23 cellular contexts compared by ENCODE assay signal in the genomic region with DNA sequence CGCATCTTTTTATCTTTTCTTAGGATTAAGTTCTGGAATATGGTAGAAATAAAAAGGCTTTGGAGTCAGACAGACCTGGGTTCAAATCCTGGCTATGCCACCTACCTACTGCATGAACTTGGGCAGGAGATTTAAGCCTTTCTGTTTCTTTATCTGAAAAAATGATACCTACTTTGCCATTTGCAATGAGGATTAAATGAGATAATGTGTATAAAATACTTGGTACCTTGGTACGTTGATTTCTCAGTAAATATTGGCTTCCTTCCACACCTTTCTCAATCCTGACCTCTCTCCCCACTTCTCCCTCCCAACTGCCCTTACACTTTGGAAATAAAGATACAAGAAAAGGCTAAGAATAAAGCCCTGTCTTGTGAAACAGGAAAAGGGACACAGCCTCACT.
"Had no signal": no experiment of that assay in that cellular context is flagged by ENCODE, and none has a peak within 500 bp of the region (broad histone marks: within the 10 kb centered on the region; RNA-seq: fewer than 3 reads in every experiment).

No MANE protein-coding gene starts in this region.

- ATAC-seq: gastroesophageal sphincter; left cardiac atrium; lower lobe of right lung; natural killer cell; right cardiac atrium; stimulated activated effector memory CD8-positive, alpha-beta T cell treated with anti-CD3 and anti-CD28 coated beads, Interleukin-12 subunit alpha, Interleukin-12 subunit beta, amount 100 ng/mL, for 72 hours; stimulated activated naive CD8-positive, alpha-beta T cell treated with anti-CD3 and anti-CD28 coated beads, Interleukin-15, Interleukin-2, amounts not matched to agents 100 U/mL and 50 U/mL, for 24 hours had no signal

- H3K27me3 ChIP-seq: esophagus squamous epithelium, gastroesophageal sphincter, pancreas, suprapubic skin, thyroid gland had no signal

- H3K4me1 ChIP-seq: gastroesophageal sphincter, left ventricle myocardium inferior, lower lobe of right lung, pancreas, suprapubic skin, thyroid gland had no signal

- H3K9me3 Mint-ChIP-seq: mesothelial cell of epicardium, type B pancreatic cell had no signal

- H3K27ac ChIP-seq: esophagus squamous epithelium, gastroesophageal sphincter, left ventricle myocardium inferior, lower lobe of right lung, pancreas, suprapubic skin, thyroid gland had no signal

- H3K27me3 Mint-ChIP-seq: memory B cell had no signal

- H3K4me2 ChIP-seq: smooth muscle cell had no signal

- H3K27ac Mint-ChIP-seq: memory B cell; mesothelial cell of epicardium; natural killer cell; progenitor cell of endocrine pancreas; stimulated activated effector memory CD8-positive, alpha-beta T cell treated with anti-CD3 and anti-CD28 coated beads, Interleukin-12 subunit alpha, Interleukin-12 subunit beta, amount 100 ng/mL, for 72 hours; type B pancreatic cell had no signal

- H3K4me3 ChIP-seq: esophagus squamous epithelium, gastroesophageal sphincter, left ventricle myocardium inferior, lower lobe of right lung, pancreas, smooth muscle cell, suprapubic skin, thyroid gland had no signal

- H3K4me1 Mint-ChIP-seq: memory B cell; natural killer cell; stimulated activated effector memory CD8-positive, alpha-beta T cell treated with anti-CD3 and anti-CD28 coated beads, Interleukin-12 subunit alpha, Interleukin-12 subunit beta, amount 100 ng/mL, for 72 hours had no signal

- H3K36me3 ChIP-seq: esophagus squamous epithelium, gastroesophageal sphincter, left ventricle myocardium inferior, lower lobe of right lung, pancreas, suprapubic skin, thyroid gland had no signal

- H3K36me3 Mint-ChIP-seq: memory B cell; mesothelial cell of epicardium; natural killer cell; stimulated activated effector memory CD8-positive, alpha-beta T cell treated with anti-CD3 and anti-CD28 coated beads, Interleukin-12 subunit alpha, Interleukin-12 subunit beta, amount 100 ng/mL, for 72 hours; type B pancreatic cell had no signal

- DNase-seq: dermis blood vessel endothelial cell; esophagus squamous epithelium; foreskin fibroblast; kidney; left cardiac atrium; left ventricle myocardium inferior; lower lobe of right lung; natural killer cell; occipital lobe; pancreas; right cardiac atrium; stimulated activated CD4-positive, alpha-beta T cell treated with anti-CD3 and anti-CD28 coated beads, Interleukin-4, amount 100 ng/mL, for 1 hour; stimulated activated CD8-positive, alpha-beta memory T cell treated with anti-CD3 and anti-CD28 coated beads, Interleukin-4, amount 100 ng/mL, for 48 hours; stimulated activated naive CD8-positive, alpha-beta T cell treated with anti-CD3 and anti-CD28 coated beads, Interleukin-15, Interleukin-2, amounts not matched to agents 100 U/mL and 50 U/mL, for 24 hours; thyroid gland had no signal

- H3K9me3 ChIP-seq: esophagus squamous epithelium, gastroesophageal sphincter, left ventricle myocardium inferior, lower lobe of right lung, pancreas, suprapubic skin, thyroid gland had no signal

- H3K4me3 Mint-ChIP-seq: memory B cell; mesothelial cell of epicardium; natural killer cell; stimulated activated effector memory CD8-positive, alpha-beta T cell treated with anti-CD3 and anti-CD28 coated beads, Interleukin-12 subunit alpha, Interleukin-12 subunit beta, amount 100 ng/mL, for 72 hours; type B pancreatic cell had no signal
